ENCODE assay signal across 16 cellular contexts in the genomic region with DNA sequence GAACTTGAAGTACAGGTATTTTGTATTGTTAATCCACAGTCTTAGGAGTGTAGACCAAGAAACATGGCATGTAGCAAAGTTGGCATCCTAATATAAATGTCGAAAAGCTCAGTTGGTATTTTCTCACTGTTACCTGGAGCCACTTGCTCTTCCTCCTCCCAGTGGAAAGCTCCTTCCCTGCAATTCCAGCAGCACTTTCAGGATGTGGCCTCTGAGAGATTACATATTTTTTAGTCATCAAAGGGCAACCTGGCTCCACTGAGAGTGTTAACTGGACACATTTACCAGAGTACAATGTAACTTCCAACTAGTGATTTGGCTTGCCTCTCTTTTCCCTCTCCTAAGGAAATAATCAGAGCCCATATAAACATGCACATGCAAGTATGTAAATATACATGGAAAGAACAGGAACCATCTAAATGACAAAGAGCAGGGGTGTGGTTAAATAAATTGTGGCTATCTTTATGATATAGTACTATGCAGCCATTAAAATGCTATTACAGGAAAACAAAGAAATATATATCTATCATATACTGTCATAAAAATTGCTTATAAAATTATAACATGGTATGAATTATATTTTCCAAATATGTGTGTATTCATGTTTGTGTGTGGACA. TPM values are rescaled to one million over a fixed set of nuclear protein-coding genes. Genes with fewer than 3 reads are reported as not detected.
DNase-seq lines count a peak whose midpoint lies in the region; ATAC-seq, FAIRE-seq and TF ChIP-seq lines count a peak whose summit lies in the region.
"Had no signal": no experiment of that assay in that cellular context is flagged by ENCODE, and none has a peak within 500 bp of the region (broad histone marks: within the 10 kb centered on the region; RNA-seq: fewer than 3 reads in every experiment).

No MANE protein-coding gene starts in this region.

- no peak overlapping the region for H3K4me3 ChIP-seq in AG10803 (ENCODE audit: low read length)
- H3K4me3 ChIP-seq: heart left ventricle, psoas muscle, transverse colon had no signal

- peak; percentile 67 for FAIRE-seq in GM12892 (lab: Jason Lieb, UNC)

- DNase-seq in AG10803 (ENCODE audit: low read depth) (no peak), GM12892 (ENCODE audit: insufficient read length) (no peak), SW480 (ENCODE audit: low spot score) (peak; percentile 11), posterior vena cava (ENCODE audit: low spot score) (no peak), islet precursor cell (no peak), NCI-H1694 treated with DMSO at 0.1 percent for 48 hours (lab: John Stamatoyannopoulos, UW) (no peak), COLO829 (ENCODE audit: low spot score) (no peak)
- DNase-seq: activated naive CD4-positive, alpha-beta T cell treated with Interleukin-2 at 50 U/mL for 16 hours; cerebellar nuclear complex; heart left ventricle; kidney glomerular epithelial cell; NCI-H2107; psoas muscle; SHP77; transverse colon had no signal

- TF ChIP-seq CTCF in AG10803 (conservative IDR thresholded peaks at IDR 0.05; ENCODE audit: low read length), result peak; percentile 26; the same call in 1 of the 2 replicates

- no peak for TF ChIP-seq POLR2A in GM12892 (IDR thresholded peaks at IDR 0.05; ENCODE audit: low read depth, low read length)

- ATAC-seq in esophagus mucosa, result peak; percentile 52
- ATAC-seq: heart left ventricle, psoas muscle had no signal

- intact Hi-C loops in posterior vena cava (cut with DNase I), result no loop called here

RNA-seq across cellular contexts. Expression of gene EED, which starts 14.2 kb away (rescaled TPM):
- 66.7 TPM for polyA plus RNA-seq in GM12892 (2012; ENCODE audit: missing spikeins)
- total RNA-seq in esophagus mucosa (10.6 TPM), posterior vena cava (10 to 100 TPM; 16.1 to 18.0 TPM)
